In genomic region chr2:218305383-218305782, GRCh38 we compare ENCODE assay signal across 1 cellular context.
TF ChIP-seq lines count a peak whose summit lies in the region.

No MANE protein-coding gene starts in this region.

TF ChIP-seq in HepG2, 621 proteins besides CTCF, POLR2A, EP300 and RAD21:
- TF ChIP-seq NCOA1 (CRISPR knock-in tag; IDR thresholded peaks at IDR 0.05) (0 out of 2 replicates have a peak, but pooled peaks have one; percentile 1), ZNF121 (CRISPR knock-in tag; IDR thresholded peaks at IDR 0.05) (peak; percentile 54; the same call in 1 of the 2 replicates), FOXO1 (CRISPR knock-in tag; IDR thresholded peaks at IDR 0.05) (no peak), ZNF33A (CRISPR knock-in tag; IDR thresholded peaks at IDR 0.05; ENCODE audit: borderline replicate concordance) (no peak)
